Comparison of ENCODE assay signal across 1 cellular context in the genomic region with DNA sequence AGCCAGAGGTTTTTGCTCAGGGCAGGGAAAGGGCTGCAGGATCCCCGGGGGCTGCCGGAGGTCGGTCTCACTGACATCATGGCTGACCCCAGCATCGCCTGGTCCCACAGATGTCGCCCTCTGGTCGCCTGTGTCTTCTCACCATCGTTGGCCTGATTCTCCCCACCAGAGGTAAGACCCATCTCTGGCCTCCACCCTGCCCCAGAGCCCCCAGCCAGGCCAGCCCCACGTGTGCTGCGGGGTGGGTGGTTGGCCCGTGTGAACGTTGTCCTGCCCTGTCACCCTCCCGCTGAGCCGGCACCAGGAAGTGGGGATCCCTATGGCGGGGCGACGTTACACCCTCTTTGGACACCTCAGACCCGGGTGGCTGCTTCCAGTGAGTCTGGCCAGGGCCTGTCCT.
TF ChIP-seq lines count a peak whose summit lies in the region.

No MANE protein-coding gene starts in this region.

TF ChIP-seq in endothelial cell of umbilical vein, 7 proteins besides CTCF, POLR2A, EP300 and RAD21:
- no peak for TF ChIP-seq MYC (IDR thresholded peaks at IDR 0.05; ENCODE audit: low read depth, low read length)
- no peak for TF ChIP-seq EZH2 (IDR thresholded peaks at IDR 0.05; ENCODE audit: borderline replicate concordance, low read depth, low read length, severe bottlenecking)
- no peak for TF ChIP-seq JUN (IDR thresholded peaks at IDR 0.05; ENCODE audit: borderline replicate concordance, insufficient read depth, insufficient read length, low read depth)
- TF ChIP-seq GATA2 (IDR thresholded peaks at IDR 0.05; ENCODE audit: insufficient read depth, insufficient read length, low read depth, low read length), result no peak
